In the genomic region with DNA sequence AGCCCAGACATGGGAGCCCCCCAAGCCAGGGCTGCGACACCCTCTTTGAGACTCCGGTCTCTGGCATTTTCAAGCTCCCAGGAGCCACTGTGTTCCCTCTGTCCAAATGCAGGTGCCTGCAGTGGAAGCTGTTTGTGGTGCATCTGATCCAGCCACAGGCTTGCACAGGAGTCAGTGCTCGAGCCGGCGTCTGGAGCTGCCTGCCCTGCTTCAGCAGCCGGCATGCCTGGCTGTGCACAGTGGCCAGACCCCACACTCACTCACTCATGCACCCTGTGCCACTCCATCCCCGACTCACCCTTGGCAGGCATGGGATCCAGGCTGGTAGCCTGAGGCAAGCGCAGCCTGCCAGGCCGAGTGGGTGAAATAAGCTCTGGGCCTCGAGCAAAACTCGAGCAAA, we compare ENCODE assay signal across 1 cellular context.
TF ChIP-seq lines count a peak whose summit lies in the region.

No MANE protein-coding gene starts in this region.

TF ChIP-seq in H1, 55 proteins besides CTCF, POLR2A, EP300 and RAD21:
- TF ChIP-seq TAF1 (IDR thresholded peaks at IDR 0.05; ENCODE audit: low read depth, low read length) (no peak), SRF (IDR thresholded peaks at IDR 0.05; ENCODE audit: low read depth, low read length) (no peak), BCL11A (IDR thresholded peaks at IDR 0.05; ENCODE audit: low read depth in 2 of 2, low read length in 2 of 2) (no peak), SP1 (IDR thresholded peaks at IDR 0.05; ENCODE audit: low read depth, low read length) (no peak), SIRT6 (IDR thresholded peaks at IDR 0.05; ENCODE audit: low read length) (no peak), ASH2L (IDR thresholded peaks at IDR 0.05; ENCODE audit: low read length) (no peak), SP2 (IDR thresholded peaks at IDR 0.05; ENCODE audit: low read length) (no peak), CHD2 (IDR thresholded peaks at IDR 0.05; ENCODE audit: low read length) (no peak), CREB1 (IDR thresholded peaks at IDR 0.05) (no peak), POU5F1 (IDR thresholded peaks at IDR 0.05; ENCODE audit: low read depth, low read length) (no peak), RBBP5 (IDR thresholded peaks at IDR 0.05; ENCODE audit: borderline replicate concordance, low read depth, low read length) (no peak), POLR2AphosphoS5 (IDR thresholded peaks at IDR 0.05; ENCODE audit: low read depth, low read length) (no peak), RXRA (IDR thresholded peaks at IDR 0.05; ENCODE audit: insufficient read depth, low read depth, low read length) (no peak), JUN (IDR thresholded peaks at IDR 0.05; ENCODE audit: low read depth, low read length) (no peak), KDM1A (IDR thresholded peaks at IDR 0.05; ENCODE audit: borderline replicate concordance, low read length) (no peak)
